Comparison of ENCODE assay signal across 10 cellular contexts in the genomic region with DNA sequence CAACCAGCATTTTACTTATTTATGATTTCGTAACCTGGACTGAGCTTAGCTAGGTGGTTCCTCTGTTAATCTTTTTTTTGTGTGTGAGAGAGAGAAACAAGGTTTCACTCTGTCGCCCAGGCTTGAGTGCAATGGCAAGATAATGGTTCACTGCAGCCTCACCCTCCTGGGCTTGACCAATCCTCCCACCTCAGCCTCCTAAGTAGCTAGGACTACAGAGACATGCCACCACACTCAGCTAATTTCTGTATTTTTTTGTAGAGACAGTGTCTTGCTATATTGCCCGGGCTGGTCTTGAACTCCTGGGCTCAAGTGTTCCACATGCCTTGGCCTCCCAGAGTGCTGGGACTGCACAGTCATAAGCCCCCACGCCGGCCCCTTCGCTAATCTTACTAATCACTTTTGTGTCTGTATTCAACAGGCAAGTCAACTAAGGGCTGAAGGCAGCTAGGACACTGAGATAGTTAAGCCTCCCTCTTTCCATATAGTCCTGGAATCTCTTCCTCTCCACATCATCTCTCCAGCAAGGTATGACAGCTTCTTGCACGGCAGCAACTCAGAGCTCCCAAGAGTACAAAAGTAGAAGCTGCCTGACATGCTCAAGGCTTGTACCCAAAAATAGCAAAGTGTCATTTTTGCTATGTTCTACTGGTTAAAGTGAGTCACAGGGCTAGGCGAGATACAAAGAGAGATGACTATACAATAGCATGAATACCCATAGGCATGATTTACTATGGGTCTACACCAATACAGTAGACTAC. TPM values are rescaled to one million over a fixed set of nuclear protein-coding genes. Genes with fewer than 3 reads are reported as not detected.
A peak's percentile ranks its signal among the peaks of the same experiment; 100 is the strongest.
DNase-seq lines count a peak whose midpoint lies in the region; ATAC-seq and TF ChIP-seq lines count a peak whose summit lies in the region.
"Had no signal": no experiment of that assay in that cellular context is flagged by ENCODE, and none has a peak within 500 bp of the region (broad histone marks: within the 10 kb centered on the region; RNA-seq: fewer than 3 reads in every experiment).

No MANE protein-coding gene starts in this region.

- no peak overlapping the region for H4K5ac ChIP-seq in IMR-90 (ENCODE audit: low read depth, low read length)

- H2BK5ac ChIP-seq in IMR-90 (ENCODE audit: low read depth, low read length, poor library complexity, severe bottlenecking): no peak overlapping the region

- WGBS in IMR-90 (ENCODE audit: extremely low coverage in 2 of 2, insufficient read length in 1 of 2), 2 experiments: 100% methylated on average over 1 of the region's 8 CpGs; no CpG with 5 or more reads in 1 of the 2 experiments

- TF ChIP-seq POLR2A in IMR-90 (IDR thresholded peaks at IDR 0.05; ENCODE audit: low read depth, low read length): no peak

- CTCF ChIA-PET in activated CD8-positive, alpha-beta T cell treated with anti-CD3 and anti-CD28 coated beads for 36 hours (lab: Charles Lee): interaction anchor here (1.2 to 1.6 kb wide), 2 partner anchors 9 to 58 kb away, joined by 3 to 5 read pairs; no protein-coding TSS in a partner anchor
- CTCF ChIA-PET in activated CD8-positive, alpha-beta T cell treated with anti-CD3 and anti-CD28 coated beads, Interleukin-2, amount 10 ng/mL, durations not matched to agents 7 days and 5 days (lab: Charles Lee): interaction anchor here (0.6 kb wide), 1 partner anchor 75 kb away, joined by 3 read pairs; no protein-coding TSS in a partner anchor
- CTCF ChIA-PET in IMR-90 (lab: Yijun Ruan, JAX): interaction anchor here (0.6 kb wide), 1 partner anchor 10 kb away, joined by 5 read pairs; no protein-coding TSS in a partner anchor

- peaks cover 8% of the 10 kb centered on the region; the same call in 1 of the 2 replicates for H3K9me1 ChIP-seq in IMR-90 (ENCODE audit: insufficient read depth, low read length)

- H2BK15ac ChIP-seq in IMR-90 (ENCODE audit: low read depth, low read length): no peak overlapping the region

- H3K56ac ChIP-seq in IMR-90 (ENCODE audit: extremely low read depth, insufficient read depth, low read length): no peak overlapping the region

- H2AFZ ChIP-seq in IMR-90 (replicated peaks; ENCODE audit: low read length, poor library complexity): no peak overlapping the region

- in situ Hi-C loops in IMR-90 (cut with MboI; ENCODE audit: low sequenced_read_pairs): no loop called here

- no peak overlapping the region for H3K4me3 ChIP-seq in IMR-90 (ENCODE audit: insufficient read depth, low read depth, low read length)

- H3K9me3 ChIP-seq in IMR-90 (ENCODE audit: control insufficient read depth, insufficient read depth, low read length): peaks cover 4% of the 10 kb centered on the region

- peak; percentile 90 for ATAC-seq in activated CD8-positive, alpha-beta T cell treated with anti-CD3 and anti-CD28 coated beads for 36 hours
- no peak for ATAC-seq in activated CD8-positive, alpha-beta T cell treated with anti-CD3 and anti-CD28 coated beads, Interleukin-2, amount 10 ng/mL, durations not matched to agents 7 days and 5 days
- ATAC-seq in IMR-90 (ENCODE audit: low read depth) (peak; percentile 37; the same call in 1 of the 2 replicates), HG03457 (IDR thresholded peaks at IDR 0.05; ENCODE audit: unreplicated experiment) (no peak)

- no peak overlapping the region for H3K4ac ChIP-seq in IMR-90 (ENCODE audit: low read depth, low read length)

- H3K14ac ChIP-seq in IMR-90 (replicated peaks; ENCODE audit: low read depth, low read length): no peak overlapping the region

- H2BK20ac ChIP-seq in IMR-90 (ENCODE audit: low read depth, low read length): no peak overlapping the region

- no TSS peak for BruUV-seq in IMR-90 (replicated peaks; lab: Mats Ljungman, UMichigan)

- TF ChIP-seq CTCF in activated CD8-positive, alpha-beta T cell treated with anti-CD3 and anti-CD28 coated beads for 36 hours (IDR thresholded peaks at IDR 0.05): no peak
- TF ChIP-seq CTCF in IMR-90 (conservative IDR thresholded peaks at IDR 0.05; ENCODE audit: low read depth, low read length): no peak
- TF ChIP-seq CTCF in chondrocyte (IDR thresholded peaks at IDR 0.05): no peak
- TF ChIP-seq CTCF in progenitor cell of endocrine pancreas (IDR thresholded peaks at IDR 0.05; ENCODE audit: unreplicated experiment): no peak

- H3K4me3 Mint-ChIP-seq in activated CD8-positive, alpha-beta T cell treated with anti-CD3 and anti-CD28 coated beads for 36 hours: no peak overlapping the region
- H3K4me3 Mint-ChIP-seq in activated CD8-positive, alpha-beta T cell treated with anti-CD3 and anti-CD28 coated beads, Interleukin-2, amount 10 ng/mL, durations not matched to agents 7 days and 5 days: no peak overlapping the region
- H3K4me3 Mint-ChIP-seq in chondrocyte (ENCODE audit: unreplicated experiment): no peak overlapping the region
- H3K4me3 Mint-ChIP-seq in progenitor cell of endocrine pancreas (ENCODE audit: low read depth): no peak overlapping the region

- TF ChIP-seq RAD21 in IMR-90 (IDR thresholded peaks at IDR 0.05; ENCODE audit: low read length): no peak

- no peak overlapping the region for H3K9ac ChIP-seq in IMR-90 (ENCODE audit: low read depth, low read length)

- H3K36me3 Mint-ChIP-seq in activated CD8-positive, alpha-beta T cell treated with anti-CD3 and anti-CD28 coated beads for 36 hours (ENCODE audit: low read depth): peaks cover 34% of the 10 kb centered on the region
- peaks cover 27% of the 10 kb centered on the region for H3K36me3 Mint-ChIP-seq in activated CD8-positive, alpha-beta T cell treated with anti-CD3 and anti-CD28 coated beads, Interleukin-2, amount 10 ng/mL, durations not matched to agents 7 days and 5 days (ENCODE audit: low read depth)
- peaks cover 6% of the 10 kb centered on the region for H3K36me3 Mint-ChIP-seq in chondrocyte (ENCODE audit: low read depth)
- H3K36me3 Mint-ChIP-seq in progenitor cell of endocrine pancreas (ENCODE audit: insufficient read depth): peaks cover 28% of the 10 kb centered on the region

- intact Hi-C loops in activated CD8-positive, alpha-beta T cell treated with anti-CD3 and anti-CD28 coated beads for 36 hours (cut with micrococcal nuclease): no loop called here
- intact Hi-C loops in IMR-90 (cut with micrococcal nuclease): loop anchor here (1.0 kb wide), 1 partner anchor 85 kb away; no protein-coding TSS in a partner anchor
- intact Hi-C loops in posterior cingulate gyrus (cut with DNase I): loop anchor here (5.0 kb wide), 1 partner anchor 82 kb away; no protein-coding TSS in a partner anchor

- H2BK120ac ChIP-seq in IMR-90 (ENCODE audit: low read depth, low read length): no peak overlapping the region

- no peak overlapping the region for H2AK9ac ChIP-seq in IMR-90 (replicated peaks; ENCODE audit: low read depth, low read length, poor library complexity)

- H4K8ac ChIP-seq in IMR-90 (ENCODE audit: low read depth in 2 of 2, low read length in 2 of 2): no peak overlapping the region

- H3K4me1 Mint-ChIP-seq in activated CD8-positive, alpha-beta T cell treated with anti-CD3 and anti-CD28 coated beads for 36 hours (ENCODE audit: low read depth): peaks cover 61% of the 10 kb centered on the region
- peaks cover 29% of the 10 kb centered on the region for H3K4me1 Mint-ChIP-seq in activated CD8-positive, alpha-beta T cell treated with anti-CD3 and anti-CD28 coated beads, Interleukin-2, amount 10 ng/mL, durations not matched to agents 7 days and 5 days (ENCODE audit: low read depth)
- H3K4me1 Mint-ChIP-seq in chondrocyte (ENCODE audit: low read depth): peaks cover 41% of the 10 kb centered on the region
- peaks cover 9% of the 10 kb centered on the region for H3K4me1 Mint-ChIP-seq in progenitor cell of endocrine pancreas (ENCODE audit: low read depth)

- H2AK5ac ChIP-seq in IMR-90 (ENCODE audit: low read depth, low read length): no peak overlapping the region

- H3K4me2 ChIP-seq in IMR-90 (ENCODE audit: low read depth, low read length): peak overlapping the region; percentile 6; the same call in 1 of the 2 replicates

- DNase-seq in activated CD8-positive, alpha-beta T cell treated with anti-CD3 and anti-CD28 coated beads for 36 hours: peak; percentile 39
- DNase-seq in activated CD8-positive, alpha-beta T cell treated with anti-CD3 and anti-CD28 coated beads, Interleukin-2, amount 10 ng/mL, durations not matched to agents 7 days and 5 days: no peak
- peak; percentile 57 for DNase-seq in IMR-90
- DNase-seq in chondrocyte (ENCODE audit: low spot score): no peak
- DNase-seq in progenitor cell of endocrine pancreas (ENCODE audit: low spot score, unreplicated experiment): no peak
- DNase-seq in NCI-H2227 (lab: John Stamatoyannopoulos, UW; ENCODE audit: unreplicated experiment): no peak
- DNase-seq in posterior cingulate gyrus: no peak
- DNase-seq: immature natural killer cell, Kasumi-1 had no signal

- no peaks in the 10 kb centered on the region for H3K27me3 ChIP-seq in IMR-90 (ENCODE audit: control insufficient read depth, insufficient read depth, low read length)

- H3K23ac ChIP-seq in IMR-90 (ENCODE audit: low read depth, low read length): no peak overlapping the region

- peak overlapping the region; percentile 69 for H3K27ac Mint-ChIP-seq in activated CD8-positive, alpha-beta T cell treated with anti-CD3 and anti-CD28 coated beads for 36 hours
- H3K27ac Mint-ChIP-seq in activated CD8-positive, alpha-beta T cell treated with anti-CD3 and anti-CD28 coated beads, Interleukin-2, amount 10 ng/mL, durations not matched to agents 7 days and 5 days: no peak overlapping the region
- H3K27ac Mint-ChIP-seq in chondrocyte (ENCODE audit: unreplicated experiment) (peak overlapping the region; percentile 55), progenitor cell of endocrine pancreas (peak overlapping the region; percentile 57)

- no peaks in the 10 kb centered on the region for H3K27me3 Mint-ChIP-seq in activated CD8-positive, alpha-beta T cell treated with anti-CD3 and anti-CD28 coated beads for 36 hours
- H3K27me3 Mint-ChIP-seq in activated CD8-positive, alpha-beta T cell treated with anti-CD3 and anti-CD28 coated beads, Interleukin-2, amount 10 ng/mL, durations not matched to agents 7 days and 5 days (ENCODE audit: low read depth): no peaks in the 10 kb centered on the region
- H3K27me3 Mint-ChIP-seq in chondrocyte (ENCODE audit: low read depth): no peaks in the 10 kb centered on the region
- H3K27me3 Mint-ChIP-seq in progenitor cell of endocrine pancreas: no peaks in the 10 kb centered on the region

- H3K36me3 ChIP-seq in IMR-90 (ENCODE audit: control insufficient read depth, insufficient read depth, low read length): no peaks in the 10 kb centered on the region

- H4K20me1 ChIP-seq in IMR-90 (ENCODE audit: insufficient read depth, low read length): peaks cover 93% of the 10 kb centered on the region

- peaks cover 21% of the 10 kb centered on the region for H3K9me3 Mint-ChIP-seq in activated CD8-positive, alpha-beta T cell treated with anti-CD3 and anti-CD28 coated beads for 36 hours
- peaks cover 29% of the 10 kb centered on the region for H3K9me3 Mint-ChIP-seq in activated CD8-positive, alpha-beta T cell treated with anti-CD3 and anti-CD28 coated beads, Interleukin-2, amount 10 ng/mL, durations not matched to agents 7 days and 5 days (ENCODE audit: insufficient read depth)
- peaks cover 11% of the 10 kb centered on the region for H3K9me3 Mint-ChIP-seq in chondrocyte (ENCODE audit: low read depth)
- peaks cover 15% of the 10 kb centered on the region for H3K9me3 Mint-ChIP-seq in progenitor cell of endocrine pancreas (ENCODE audit: low read depth)

- peaks cover 5% of the 10 kb centered on the region; the same call in 1 of the 2 replicates for H3K4me1 ChIP-seq in IMR-90 (ENCODE audit: control insufficient read depth, insufficient read depth, low read length)

- H4K91ac ChIP-seq in IMR-90 (ENCODE audit: insufficient read depth, low read depth, low read length): no peak overlapping the region

- H3K18ac ChIP-seq in IMR-90 (ENCODE audit: low read depth, low read length): no peak overlapping the region

- dilution Hi-C loops in IMR-90 (cut with HindIII; ENCODE audit: low sequenced_read_pairs, unreplicated experiment): no loop called here

- POLR2A ChIA-PET in activated CD8-positive, alpha-beta T cell treated with anti-CD3 and anti-CD28 coated beads for 36 hours (lab: Charles Lee): no interaction called here
- POLR2A ChIA-PET in activated CD8-positive, alpha-beta T cell treated with anti-CD3 and anti-CD28 coated beads, Interleukin-2, amount 10 ng/mL, durations not matched to agents 7 days and 5 days (lab: Charles Lee): no interaction called here
- POLR2A ChIA-PET in IMR-90 (lab: Charles Lee; ENCODE audit: unreplicated experiment): no interaction called here

- H3K27ac ChIP-seq in IMR-90 (ENCODE audit: insufficient read depth, low read length): no peak overlapping the region

- peaks cover 6 to 54% of the 10 kb centered on the region in 2 experiments; a peak in 3 of 4 replicates for H3K79me1 ChIP-seq in IMR-90 (ENCODE audit: low read depth in 1 of 2, low read length in 2 of 2)

RNA-seq across cellular contexts. Expression of a gene that starts 11.3 kb away (rescaled TPM):
- 10 to 100 TPM; 48.5 to 52.8 TPM for total RNA-seq in activated CD8-positive, alpha-beta T cell treated with anti-CD3 and anti-CD28 coated beads for 36 hours
- 10 to 100 TPM; 67.1 to 74.0 TPM for total RNA-seq in activated CD8-positive, alpha-beta T cell treated with anti-CD3 and anti-CD28 coated beads, Interleukin-2, amount 10 ng/mL, durations not matched to agents 7 days and 5 days
- total RNA-seq in IMR-90 (2012; rRNA removed): 23.3 and 24.4 TPM in 2 replicates
- 7.3 and 8.0 TPM in 2 replicates for polyA plus RNA-seq in IMR-90 (2012; rRNA removed)
- 2.7 and 3.6 TPM in 2 replicates for polyA plus RNA-seq in IMR-90 (2012; cell fraction: cytosol; rRNA removed)
- polyA plus RNA-seq in IMR-90 (2012; cell fraction: nucleus; rRNA removed; ENCODE audit: low replicate concordance): 6.6 and 24.9 TPM in 2 replicates
- 52.0 to 70.1 TPM (median 56.6 TPM) in 3 replicates for total RNA-seq in chondrocyte
- 72.6 and 75.9 TPM in 2 replicates for total RNA-seq in progenitor cell of endocrine pancreas

Comparison
In these comparisons a context has a peak if more than half of its experiments do, and no peak if none do; other contexts are left out.
1. ATAC-seq: peak in activated CD8-positive, alpha-beta T cell treated with anti-CD3 and anti-CD28 coated beads for 36 hours (single experiment) and IMR-90 (single experiment); none in activated CD8-positive, alpha-beta T cell treated with anti-CD3 and anti-CD28 coated beads, Interleukin-2, amount 10 ng/mL, durations not matched to agents 7 days and 5 days (single experiment) and HG03457 (single experiment).
2. DNase-seq: peak in activated CD8-positive, alpha-beta T cell treated with anti-CD3 and anti-CD28 coated beads for 36 hours (single experiment) and IMR-90 (single experiment); none in activated CD8-positive, alpha-beta T cell treated with anti-CD3 and anti-CD28 coated beads, Interleukin-2, amount 10 ng/mL, durations not matched to agents 7 days and 5 days (single experiment), chondrocyte (single experiment), progenitor cell of endocrine pancreas (single experiment), NCI-H2227 (single experiment) and posterior cingulate gyrus (0 of 10).